In genomic region chr2:234544659-234545611, GRCh38 we compare ENCODE assay signal across 2 cellular contexts.
TF ChIP-seq lines count a peak whose summit lies in the region.

No MANE protein-coding gene starts in this region.

TF ChIP-seq in HCT116, 20 proteins besides CTCF, POLR2A, EP300 and RAD21:
- no peak for TF ChIP-seq CEBPB (IDR thresholded peaks at IDR 0.05; ENCODE audit: low read depth)
- TF ChIP-seq ZNF274 (IDR thresholded peaks at IDR 0.05; ENCODE audit: low read depth, low read length): no peak
- TF ChIP-seq EZH2phosphoT487 (IDR thresholded peaks at IDR 0.05; ENCODE audit: borderline replicate concordance): no peak
- no peak for TF ChIP-seq SRF (IDR thresholded peaks at IDR 0.05; ENCODE audit: low read depth)
- no peak for TF ChIP-seq ZBTB33 (IDR thresholded peaks at IDR 0.05; ENCODE audit: extremely low read depth, insufficient replicate concordance, low read length)
- no peak for TF ChIP-seq REST (IDR thresholded peaks at IDR 0.05; ENCODE audit: low read depth)
- no peak for TF ChIP-seq MAX (IDR thresholded peaks at IDR 0.05)
- TF ChIP-seq TCF7L2 (IDR thresholded peaks at IDR 0.05; ENCODE audit: borderline replicate concordance, extremely low read depth, insufficient read depth, insufficient read length): no peak
- no peak for TF ChIP-seq ELF1 (IDR thresholded peaks at IDR 0.05; ENCODE audit: borderline replicate concordance, low read depth)
- TF ChIP-seq EZH2 (IDR thresholded peaks at IDR 0.05): no peak
- no peak for TF ChIP-seq ZFX (IDR thresholded peaks at IDR 0.05)
- TF ChIP-seq POLR2AphosphoS5 (IDR thresholded peaks at IDR 0.05; ENCODE audit: low read depth, low read length): no peak
- TF ChIP-seq SP1 (IDR thresholded peaks at IDR 0.05; ENCODE audit: low read depth): no peak
- no peak for TF ChIP-seq YY1 (IDR thresholded peaks at IDR 0.05; ENCODE audit: extremely low read depth, insufficient replicate concordance, low read depth, low read length)
- no peak for TF ChIP-seq JUND (IDR thresholded peaks at IDR 0.05)
- TF ChIP-seq SIN3A (IDR thresholded peaks at IDR 0.05; ENCODE audit: low read depth): no peak

TF ChIP-seq in H1, 55 proteins besides CTCF, POLR2A, EP300 and RAD21:
- TF ChIP-seq TAF1 (IDR thresholded peaks at IDR 0.05; ENCODE audit: low read depth, low read length) (0 out of 2 replicates have a peak, but pooled peaks have one; percentile 23), YY1 (IDR thresholded peaks at IDR 0.05; ENCODE audit: low read depth, low read length) (peak; percentile 44; the same call in 1 of the 2 replicates), MAX (IDR thresholded peaks at IDR 0.05) (0 out of 2 replicates have a peak, but pooled peaks have one; percentile 52), GABPA (IDR thresholded peaks at IDR 0.05; ENCODE audit: borderline replicate concordance, insufficient read depth, low read length) (peak; percentile 43; the same call in 1 of the 2 replicates), GTF2F1 (IDR thresholded peaks at IDR 0.05; ENCODE audit: borderline replicate concordance, low read depth, low read length) (no peak), ASH2L (IDR thresholded peaks at IDR 0.05; ENCODE audit: low read length) (no peak)
